22 cellular contexts compared by ENCODE assay signal in the genomic region with DNA sequence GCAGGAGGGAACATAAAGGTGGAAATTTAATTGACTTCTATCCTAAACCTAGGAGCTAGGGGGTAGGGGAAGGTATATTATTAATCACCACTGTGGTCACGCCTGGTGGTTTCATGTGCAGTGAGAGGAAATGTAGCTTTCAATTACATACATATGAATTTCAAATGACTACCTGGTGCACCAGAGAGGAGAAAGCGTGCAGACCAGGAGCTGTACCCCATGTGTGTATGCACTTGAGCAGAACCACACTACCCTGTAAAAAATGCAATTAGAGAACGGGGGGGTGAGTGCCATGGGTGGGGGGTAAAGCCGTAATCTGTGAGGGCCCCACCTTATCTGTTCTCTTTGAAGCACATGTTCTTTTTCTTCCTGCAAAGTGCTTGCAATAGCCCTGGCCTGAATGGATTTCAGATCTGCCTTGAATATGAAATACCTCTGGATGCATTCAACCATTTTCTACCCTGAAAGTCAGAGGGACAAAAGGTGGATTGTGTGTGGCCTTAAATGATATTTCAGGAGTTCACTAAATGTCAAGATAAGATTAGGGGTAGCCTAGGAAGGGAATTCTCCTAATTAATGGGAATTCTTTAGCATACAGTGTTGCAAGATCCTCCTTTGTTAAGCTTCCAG. TPM values are rescaled to one million over a fixed set of nuclear protein-coding genes. Genes with fewer than 3 reads are reported as not detected.
DNase-seq lines count a peak whose midpoint lies in the region; ATAC-seq and TF ChIP-seq lines count a peak whose summit lies in the region.
"Had no signal": no experiment of that assay in that cellular context is flagged by ENCODE, and none has a peak within 500 bp of the region (broad histone marks: within the 10 kb centered on the region; RNA-seq: fewer than 3 reads in every experiment).

No MANE protein-coding gene starts in this region.

- H3K9me3 ChIP-seq in body of pancreas (no peaks in the 10 kb centered on the region), neural progenitor cell (ENCODE audit: low read depth) (no peaks in the 10 kb centered on the region)
- H3K9me3 ChIP-seq: right lobe of liver had no signal

- ATAC-seq in body of pancreas: peak; percentile 64
- ATAC-seq: right lobe of liver, Right ventricle myocardium inferior had no signal

- H3K27ac ChIP-seq in body of pancreas: peak overlapping the region in 1 of 4 donors; percentile 1
- no peak overlapping the region for H3K27ac ChIP-seq in neural progenitor cell
- H3K27ac ChIP-seq: coronary artery, parathyroid adenoma, right lobe of liver had no signal

- H4K20me1 ChIP-seq in neural progenitor cell (ENCODE audit: low read depth): no peaks in the 10 kb centered on the region

- H3K36me3 ChIP-seq in body of pancreas (replicated peaks in 1 of 2; ENCODE audit: insufficient read depth in 1 of 2, low read depth in 2 of 2): no peaks in the 10 kb centered on the region
- H3K36me3 ChIP-seq in neural progenitor cell: no peaks in the 10 kb centered on the region
- H3K36me3 ChIP-seq: right lobe of liver had no signal

- no peaks in the 10 kb centered on the region for H3K36me3 Mint-ChIP-seq in neural progenitor cell
- H3K36me3 Mint-ChIP-seq: T-cell had no signal

- no peaks in the 10 kb centered on the region for H3K79me2 ChIP-seq in neural progenitor cell (ENCODE audit: low read depth)
- H3K79me2 ChIP-seq: parathyroid adenoma had no signal

- H3K4me3 ChIP-seq in body of pancreas (no peak overlapping the region), neural progenitor cell (peak overlapping the region; percentile 4)
- H3K4me3 ChIP-seq: coronary artery, right lobe of liver had no signal

- no peak overlapping the region for H3K9ac ChIP-seq in neural progenitor cell
- H3K9ac ChIP-seq: parathyroid adenoma had no signal

- H3K9me3 Mint-ChIP-seq in neural progenitor cell: no peaks in the 10 kb centered on the region
- H3K9me3 Mint-ChIP-seq: T-cell had no signal

- H2AFZ ChIP-seq in neural progenitor cell (replicated peaks): no peak overlapping the region
- H2AFZ ChIP-seq: parathyroid adenoma had no signal

- peaks cover 19% of the 10 kb centered on the region for H3K4me1 Mint-ChIP-seq in neural progenitor cell

- no peak for TF ChIP-seq CTCF in body of pancreas (IDR thresholded peaks at IDR 0.05)
- TF ChIP-seq CTCF in neural progenitor cell (IDR thresholded peaks at IDR 0.05): no peak

- H3K27ac Mint-ChIP-seq in neural progenitor cell: no peak overlapping the region
- H3K27ac Mint-ChIP-seq: T-cell had no signal

- peak; percentile 40 for DNase-seq in COLO829 (ENCODE audit: low spot score)
- peak; percentile 35 for DNase-seq in NCI-H2227 treated with DMSO at 0.1 percent for 48 hours (lab: John Stamatoyannopoulos, UW)
- DNase-seq in body of pancreas: no peak
- DNase-seq in neural progenitor cell (ENCODE audit: low spot score): peak; percentile 13
- no peak for DNase-seq in superior temporal gyrus (ENCODE audit: extremely low spot score)
- no peak for DNase-seq in NCI-H2081 (lab: John Stamatoyannopoulos, UW)
- no peak for DNase-seq in ecto neural progenitor cell (ENCODE audit: low spot score)
- DNase-seq: activated CD4-positive, CD25-positive, alpha-beta regulatory T cell treated with anti-CD3 and anti-CD28 coated beads, Interleukin-2, amount 50 U/mL, for 72 hours; activated CD8-positive, alpha-beta memory T cell treated with anti-CD3 and anti-CD28 coated beads, Interleukin-2, amount 50 U/mL, for 4 hours; KBM-7; kidney glomerular epithelial cell; NCI-H1436; NCI-H526 treated with DMSO at 0.1 percent for 48 hours; right lobe of liver; stimulated activated CD4-positive, alpha-beta T cell treated with anti-CD3 and anti-CD28 coated beads, Interleukin-15, amount 100 ng/mL, for 24 hours; substantia nigra; T-cell had no signal

- intact Hi-C loops in body of pancreas (cut with DNase I): no loop called here

- H3K4me1 ChIP-seq in body of pancreas: no peaks in the 10 kb centered on the region
- peaks cover 24% of the 10 kb centered on the region for H3K4me1 ChIP-seq in neural progenitor cell
- H3K4me1 ChIP-seq: parathyroid adenoma, right lobe of liver had no signal

- WGBS in body of pancreas, 2 donors: 29 to 41% methylated on average over 4 of the region's 4 CpGs

- H3K27me3 Mint-ChIP-seq in neural progenitor cell (ENCODE audit: insufficient read depth, low read depth): peaks cover 23% of the 10 kb centered on the region

- peak overlapping the region; percentile 64 for H3K4me2 ChIP-seq in neural progenitor cell

- H3F3A ChIP-seq in neural progenitor cell (ENCODE audit: low read depth): peaks cover 26% of the 10 kb centered on the region

- no peak overlapping the region for H3K4me3 Mint-ChIP-seq in neural progenitor cell
- H3K4me3 Mint-ChIP-seq: T-cell had no signal

- H3K27me3 ChIP-seq in body of pancreas: no peaks in the 10 kb centered on the region
- peaks cover 7% of the 10 kb centered on the region for H3K27me3 ChIP-seq in neural progenitor cell
- H3K27me3 ChIP-seq: right lobe of liver had no signal

- TF ChIP-seq POLR2A in body of pancreas (IDR thresholded peaks at IDR 0.05): no peak

RNA-seq across cellular contexts. Expression of a gene that starts 30.9 kb away (rescaled TPM):
- 1 to 10 TPM; 4.7 to 9.9 TPM for total RNA-seq in body of pancreas
- total RNA-seq in neural progenitor cell (ENCODE audit: low replicate concordance): 0.28 TPM in 1 of 2 replicates, not detected in the other
- total RNA-seq: bronchial epithelial cell, OCI-LY7, right lobe of liver, Right ventricle myocardium inferior had no signal

Comparison
In these comparisons a context has a peak if more than half of its experiments do, and no peak if none do; other contexts are left out.
1. DNase-seq: peak in COLO829 (single experiment), NCI-H2227 treated with DMSO at 0.1 percent for 48 hours (single experiment) and neural progenitor cell (single experiment); none in body of pancreas (0 of 4), superior temporal gyrus (single experiment), NCI-H2081 (0 of 2) and ecto neural progenitor cell (single experiment).